20 cellular contexts compared by ENCODE assay signal in the genomic region with DNA sequence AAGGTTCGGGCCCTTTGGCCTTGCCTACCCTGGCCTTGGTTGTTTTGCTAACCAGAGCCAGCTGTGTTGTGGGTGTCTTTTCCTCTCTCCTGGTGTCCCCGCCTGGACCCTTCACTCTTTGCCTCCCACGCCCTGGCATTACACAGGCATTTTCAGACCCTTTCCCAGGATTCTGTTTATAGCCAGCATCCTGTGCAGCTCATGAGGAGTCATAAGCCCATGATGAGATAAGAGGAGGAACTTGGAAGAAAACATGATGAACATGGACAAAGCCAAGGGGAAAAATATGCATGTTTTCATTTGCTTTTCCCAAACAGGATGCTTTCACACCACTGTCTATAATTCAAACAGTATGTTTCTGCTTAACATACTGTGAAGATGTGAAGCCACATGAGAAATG. TPM values are rescaled to one million over a fixed set of nuclear protein-coding genes. Genes with fewer than 3 reads are reported as not detected.
A peak's percentile ranks its signal among the peaks of the same experiment; 100 is the strongest.
DNase-seq lines count a peak whose midpoint lies in the region; ATAC-seq and TF ChIP-seq lines count a peak whose summit lies in the region.
"Had no signal": no experiment of that assay in that cellular context is flagged by ENCODE, and none has a peak within 500 bp of the region (broad histone marks: within the 10 kb centered on the region; RNA-seq: fewer than 3 reads in every experiment).

No MANE protein-coding gene starts in this region.

- H3K27me3 Mint-ChIP-seq in endodermal cell (ENCODE audit: insufficient read depth): no peaks in the 10 kb centered on the region
- H3K27me3 Mint-ChIP-seq in naive thymus-derived CD8-positive, alpha-beta T cell: no peaks in the 10 kb centered on the region
- H3K27me3 Mint-ChIP-seq: activated CD4-positive, alpha-beta memory T cell treated with anti-CD3 and anti-CD28 coated beads for 36 hours; CD8-positive, alpha-beta memory T cell had no signal

- H3K27ac Mint-ChIP-seq in endodermal cell: no peak overlapping the region
- no peak overlapping the region for H3K27ac Mint-ChIP-seq in naive thymus-derived CD8-positive, alpha-beta T cell
- H3K27ac Mint-ChIP-seq: activated CD4-positive, alpha-beta memory T cell treated with anti-CD3 and anti-CD28 coated beads for 36 hours; CD8-positive, alpha-beta memory T cell had no signal

- WGBS in endodermal cell (ENCODE audit: insufficient coverage in 1 of 2, insufficient read length in 1 of 2), 2 experiments: 97% methylated on average over 3 of the region's 3 CpGs; no CpG with 5 or more reads in 1 of the 2 experiments

- ATAC-seq in naive thymus-derived CD8-positive, alpha-beta T cell: no peak

- H3K4me3 ChIP-seq in AG04449 (ENCODE audit: low read depth, low read length): no peak overlapping the region
- H3K4me3 ChIP-seq in foreskin fibroblast (ENCODE audit: low read depth in 1 of 2, low read length in 2 of 2): no peak overlapping the region
- H3K4me3 ChIP-seq in endodermal cell (ENCODE audit: low read length): no peak overlapping the region
- H3K4me3 ChIP-seq: esophagus squamous epithelium, hepatocyte, vagina had no signal

- no peaks in the 10 kb centered on the region for H3K4me1 ChIP-seq in endodermal cell (ENCODE audit: control insufficient read depth, insufficient read depth, low read length)
- H3K4me1 ChIP-seq: vagina had no signal

- peaks cover 62% of the 10 kb centered on the region for H3K36me3 Mint-ChIP-seq in endodermal cell (ENCODE audit: low read depth)
- H3K36me3 Mint-ChIP-seq in naive thymus-derived CD8-positive, alpha-beta T cell: peaks cover 27 to 88% (median 73%) of the 10 kb centered on the region in 3 donors

- POLR2A ChIA-PET in AG04449 (lab: Yijun Ruan, JAX): interaction anchor here (1.3 kb wide), 1 partner anchor 19 kb away, joined by 5 read pairs; a partner anchor contains a TSS
- POLR2A ChIA-PET in naive thymus-derived CD8-positive, alpha-beta T cell (lab: Charles Lee): no interaction called here

- no peaks in the 10 kb centered on the region for H3K27me3 ChIP-seq in endodermal cell (ENCODE audit: control insufficient read depth, insufficient read depth, low read length, poor library complexity, severe bottlenecking)
- H3K27me3 ChIP-seq: esophagus squamous epithelium, hepatocyte, vagina had no signal

- CTCF ChIA-PET in AG04449 (lab: Yijun Ruan, JAX): no interaction called here

- peaks cover 2% of the 10 kb centered on the region for H3K4me1 Mint-ChIP-seq in endodermal cell
- peaks cover 2 to 16% (median 9%) of the 10 kb centered on the region in 4 donors for H3K4me1 Mint-ChIP-seq in naive thymus-derived CD8-positive, alpha-beta T cell

- H3K27ac ChIP-seq in endodermal cell (ENCODE audit: low read depth, low read length): no peak overlapping the region
- H3K27ac ChIP-seq: hepatocyte, RWPE1, vagina had no signal

- H3K36me3 ChIP-seq in endodermal cell (ENCODE audit: control insufficient read depth, insufficient read depth, low read length): peaks cover 17% of the 10 kb centered on the region

- DNase-seq in AG04449 (ENCODE audit: low read depth, low spot score): peak; percentile 24
- peak; percentile 9 for DNase-seq in Daoy (ENCODE audit: low read depth)
- peak; percentile 72 for DNase-seq in amniotic epithelial cell (ENCODE audit: low read depth)
- peak; percentile 76 to 83 for DNase-seq in foreskin fibroblast
- DNase-seq in COLO829 (ENCODE audit: low spot score): no peak
- no peak for DNase-seq in endodermal cell
- no peak for DNase-seq in naive thymus-derived CD8-positive, alpha-beta T cell
- DNase-seq in NK-92 (lab: John Stamatoyannopoulos, UW; ENCODE audit: unreplicated experiment): no peak
- DNase-seq: activated CD4-positive, alpha-beta memory T cell treated with anti-CD3 and anti-CD28 coated beads for 36 hours; activated CD4-positive, CD25-positive, alpha-beta regulatory T cell; activated T-cell treated with anti-CD3 and anti-CD28 coated beads, Interleukin-2, amount 50 U/mL, for 1 hour; CD8-positive, alpha-beta memory T cell; DMS79 treated with DMSO at 0.1 percent for 48 hours; effector memory CD4-positive, alpha-beta T cell; esophagus squamous epithelium; NCI-H526; T1000 had no signal

- peaks cover 37% of the 10 kb centered on the region for H3K9me3 Mint-ChIP-seq in endodermal cell
- H3K9me3 Mint-ChIP-seq in naive thymus-derived CD8-positive, alpha-beta T cell: peaks cover 0 to 4% (median 0%) of the 10 kb centered on the region in 9 donors
- H3K9me3 Mint-ChIP-seq: activated CD4-positive, alpha-beta memory T cell treated with anti-CD3 and anti-CD28 coated beads for 36 hours had no signal

- TF ChIP-seq CTCF in AG04449 (IDR thresholded peaks at IDR 0.05; ENCODE audit: insufficient read depth, low read length, missing control alignments) (no peak), foreskin fibroblast (IDR thresholded peaks at IDR 0.05; ENCODE audit: low read depth, low read length) (no peak), endodermal cell (conservative IDR thresholded peaks at IDR 0.05) (no peak)

- no peak overlapping the region for H3K9ac ChIP-seq in endodermal cell (ENCODE audit: extremely low read depth, low read length, poor library complexity, severe bottlenecking)

- H3K9me3 ChIP-seq in endodermal cell (ENCODE audit: control insufficient read depth, low read length): peaks cover 12% of the 10 kb centered on the region
- H3K9me3 ChIP-seq: esophagus squamous epithelium, vagina had no signal

- H3K4me3 Mint-ChIP-seq in endodermal cell: no peak overlapping the region
- H3K4me3 Mint-ChIP-seq in naive thymus-derived CD8-positive, alpha-beta T cell: no peak overlapping the region
- H3K4me3 Mint-ChIP-seq: activated CD4-positive, alpha-beta memory T cell treated with anti-CD3 and anti-CD28 coated beads for 36 hours; CD8-positive, alpha-beta memory T cell had no signal

RNA-seq across cellular contexts. Expression of a gene that starts 18.6 kb away (rescaled TPM):
- 20.4 and 22.7 TPM in 2 replicates for total RNA-seq in Daoy (2014; rRNA removed; shearing (Covaris generic))
- 10 to 100 TPM in 1 of 2 donors, 1 to 10 TPM in 1; 9.9 to 11.8 TPM for total RNA-seq in endodermal cell
- 12.8 TPM for polyA plus RNA-seq in endodermal cell (2013, experiment 1 of 2)
- 14.5 TPM for polyA plus RNA-seq in endodermal cell (2013, experiment 2 of 2)
- total RNA-seq in naive thymus-derived CD8-positive, alpha-beta T cell: 1 to 10 TPM; 8.4 to 9.7 TPM
- polyA plus RNA-seq in naive thymus-derived CD8-positive, alpha-beta T cell: 10 to 100 TPM in 2 of 3 donors, 1 to 10 TPM in 1; 8.7 to 15.6 (median 12.8) TPM

Comparison
In these comparisons a context has a peak if more than half of its experiments do, and no peak if none do; other contexts are left out.
1. DNase-seq: peak in AG04449 (single experiment), Daoy (single experiment), amniotic epithelial cell (single experiment) and foreskin fibroblast (2 of 2); none in COLO829 (single experiment), endodermal cell (single experiment), naive thymus-derived CD8-positive, alpha-beta T cell (0 of 10) and NK-92 (single experiment).